In genomic region chr16:20822451-20823128, GRCh38 we compare ENCODE assay signal across 2 cellular contexts.
TF ChIP-seq lines count a peak whose summit lies in the region.

No MANE protein-coding gene starts in this region.

TF ChIP-seq in HepG2, 621 proteins besides CTCF, POLR2A, EP300 and RAD21:
- 0 out of 2 replicates have a peak, but pooled peaks have one; percentile 22 for TF ChIP-seq ZNF7 (CRISPR knock-in tag; IDR thresholded peaks at IDR 0.05)
- TF ChIP-seq PCBP2 (optimal IDR thresholded peaks at IDR 0.05; ENCODE audit: low read depth, low read length, poor library complexity, severe bottlenecking), result no peak
- TF ChIP-seq ZMYM2 (CRISPR knock-in tag; IDR thresholded peaks at IDR 0.05), result no peak
- TF ChIP-seq DNMT1 (CRISPR knock-in tag; IDR thresholded peaks at IDR 0.05), result no peak
- TF ChIP-seq ZNF510 (CRISPR knock-in tag; IDR thresholded peaks at IDR 0.05; ENCODE audit: low read depth), result no peak
- TF ChIP-seq HDAC1 (CRISPR knock-in tag; IDR thresholded peaks at IDR 0.05), result no peak
- TF ChIP-seq, protein P1, sequence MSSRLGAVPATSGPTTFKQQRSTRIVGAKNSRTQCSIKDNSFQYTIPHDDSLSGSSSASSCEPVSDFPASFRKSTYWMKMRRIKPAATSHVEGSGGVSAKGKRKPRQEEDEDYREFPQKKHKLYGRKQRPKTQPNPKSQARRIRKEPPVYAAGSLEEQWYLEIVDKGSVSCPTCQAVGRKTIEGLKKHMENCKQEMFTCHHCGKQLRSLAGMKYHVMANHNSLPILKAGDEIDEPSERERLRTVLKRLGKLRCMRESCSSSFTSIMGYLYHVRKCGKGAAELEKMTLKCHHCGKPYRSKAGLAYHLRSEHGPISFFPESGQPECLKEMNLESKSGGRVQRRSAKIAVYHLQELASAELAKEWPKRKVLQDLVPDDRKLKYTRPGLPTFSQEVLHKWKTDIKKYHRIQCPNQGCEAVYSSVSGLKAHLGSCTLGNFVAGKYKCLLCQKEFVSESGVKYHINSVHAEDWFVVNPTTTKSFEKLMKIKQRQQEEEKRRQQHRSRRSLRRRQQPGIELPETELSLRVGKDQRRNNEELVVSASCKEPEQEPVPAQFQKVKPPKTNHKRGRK (CRISPR knock-in tag; IDR thresholded peaks at IDR 0.05), result no peak

TF ChIP-seq in WTC11, 78 proteins besides CTCF, POLR2A, EP300 and RAD21:
- TF ChIP-seq SMAD3 (CRISPR knock-in tag; IDR thresholded peaks at IDR 0.05; ENCODE audit: borderline replicate concordance) (no peak), ZBTB21 (CRISPR knock-in tag; IDR thresholded peaks at IDR 0.05; ENCODE audit: borderline replicate concordance) (no peak), TEAD4 (CRISPR knock-in tag; IDR thresholded peaks at IDR 0.05) (no peak), E2F4 (CRISPR knock-in tag; IDR thresholded peaks at IDR 0.05; ENCODE audit: borderline replicate concordance, low read depth) (no peak), ZNF138 (CRISPR knock-in tag; conservative IDR thresholded peaks at IDR 0.05) (no peak), ZNF423 (CRISPR knock-in tag; IDR thresholded peaks at IDR 0.05) (no peak), ZNF425 (CRISPR knock-in tag; conservative IDR thresholded peaks at IDR 0.05) (no peak), MYBL2 (CRISPR knock-in tag; IDR thresholded peaks at IDR 0.05) (no peak), ZNF396 (CRISPR knock-in tag; IDR thresholded peaks at IDR 0.05; ENCODE audit: borderline replicate concordance) (no peak), NFYB (CRISPR knock-in tag; conservative IDR thresholded peaks at IDR 0.05; ENCODE audit: low read depth) (no peak), ZNF532 (CRISPR knock-in tag; IDR thresholded peaks at IDR 0.05; ENCODE audit: borderline replicate concordance) (no peak), ATF2 (CRISPR knock-in tag; IDR thresholded peaks at IDR 0.05; ENCODE audit: borderline replicate concordance, low read depth) (no peak), SP1 (CRISPR knock-in tag; conservative IDR thresholded peaks at IDR 0.05) (no peak), IRF2 (CRISPR knock-in tag; IDR thresholded peaks at IDR 0.05; ENCODE audit: borderline replicate concordance, low read depth) (no peak), GABPB1 (CRISPR knock-in tag; IDR thresholded peaks at IDR 0.05) (no peak)
- TF ChIP-seq, protein P2, sequence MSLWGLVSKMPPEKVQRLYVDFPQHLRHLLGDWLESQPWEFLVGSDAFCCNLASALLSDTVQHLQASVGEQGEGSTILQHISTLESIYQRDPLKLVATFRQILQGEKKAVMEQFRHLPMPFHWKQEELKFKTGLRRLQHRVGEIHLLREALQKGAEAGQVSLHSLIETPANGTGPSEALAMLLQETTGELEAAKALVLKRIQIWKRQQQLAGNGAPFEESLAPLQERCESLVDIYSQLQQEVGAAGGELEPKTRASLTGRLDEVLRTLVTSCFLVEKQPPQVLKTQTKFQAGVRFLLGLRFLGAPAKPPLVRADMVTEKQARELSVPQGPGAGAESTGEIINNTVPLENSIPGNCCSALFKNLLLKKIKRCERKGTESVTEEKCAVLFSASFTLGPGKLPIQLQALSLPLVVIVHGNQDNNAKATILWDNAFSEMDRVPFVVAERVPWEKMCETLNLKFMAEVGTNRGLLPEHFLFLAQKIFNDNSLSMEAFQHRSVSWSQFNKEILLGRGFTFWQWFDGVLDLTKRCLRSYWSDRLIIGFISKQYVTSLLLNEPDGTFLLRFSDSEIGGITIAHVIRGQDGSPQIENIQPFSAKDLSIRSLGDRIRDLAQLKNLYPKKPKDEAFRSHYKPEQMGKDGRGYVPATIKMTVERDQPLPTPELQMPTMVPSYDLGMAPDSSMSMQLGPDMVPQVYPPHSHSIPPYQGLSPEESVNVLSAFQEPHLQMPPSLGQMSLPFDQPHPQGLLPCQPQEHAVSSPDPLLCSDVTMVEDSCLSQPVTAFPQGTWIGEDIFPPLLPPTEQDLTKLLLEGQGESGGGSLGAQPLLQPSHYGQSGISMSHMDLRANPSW (CRISPR knock-in tag; conservative IDR thresholded peaks at IDR 0.05; ENCODE audit: low read depth), result no peak
- TF ChIP-seq, protein P3, sequence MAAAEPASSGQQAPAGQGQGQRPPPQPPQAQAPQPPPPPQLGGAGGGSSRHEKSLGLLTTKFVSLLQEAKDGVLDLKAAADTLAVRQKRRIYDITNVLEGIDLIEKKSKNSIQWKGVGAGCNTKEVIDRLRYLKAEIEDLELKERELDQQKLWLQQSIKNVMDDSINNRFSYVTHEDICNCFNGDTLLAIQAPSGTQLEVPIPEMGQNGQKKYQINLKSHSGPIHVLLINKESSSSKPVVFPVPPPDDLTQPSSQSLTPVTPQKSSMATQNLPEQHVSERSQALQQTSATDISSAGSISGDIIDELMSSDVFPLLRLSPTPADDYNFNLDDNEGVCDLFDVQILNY (CRISPR knock-in tag; IDR thresholded peaks at IDR 0.05), result no peak
